Comparison of ENCODE assay signal across 1 cellular context in genomic region chr15:59536553-59536952, GRCh38.
TF ChIP-seq lines count a peak whose summit lies in the region.

No MANE protein-coding gene starts in this region.

TF ChIP-seq in GM23338, 12 proteins besides CTCF, POLR2A, EP300 and RAD21 (continued from another document):
- no peak for TF ChIP-seq REST (IDR thresholded peaks at IDR 0.05; ENCODE audit: unreplicated experiment)
- no peak for TF ChIP-seq ZNF331 (CRISPR knock-in tag; IDR thresholded peaks at IDR 0.05; ENCODE audit: low read depth)
- no peak for TF ChIP-seq ZNF462 (CRISPR knock-in tag; IDR thresholded peaks at IDR 0.05)
